13 cellular contexts compared by ENCODE assay signal in the genomic region with DNA sequence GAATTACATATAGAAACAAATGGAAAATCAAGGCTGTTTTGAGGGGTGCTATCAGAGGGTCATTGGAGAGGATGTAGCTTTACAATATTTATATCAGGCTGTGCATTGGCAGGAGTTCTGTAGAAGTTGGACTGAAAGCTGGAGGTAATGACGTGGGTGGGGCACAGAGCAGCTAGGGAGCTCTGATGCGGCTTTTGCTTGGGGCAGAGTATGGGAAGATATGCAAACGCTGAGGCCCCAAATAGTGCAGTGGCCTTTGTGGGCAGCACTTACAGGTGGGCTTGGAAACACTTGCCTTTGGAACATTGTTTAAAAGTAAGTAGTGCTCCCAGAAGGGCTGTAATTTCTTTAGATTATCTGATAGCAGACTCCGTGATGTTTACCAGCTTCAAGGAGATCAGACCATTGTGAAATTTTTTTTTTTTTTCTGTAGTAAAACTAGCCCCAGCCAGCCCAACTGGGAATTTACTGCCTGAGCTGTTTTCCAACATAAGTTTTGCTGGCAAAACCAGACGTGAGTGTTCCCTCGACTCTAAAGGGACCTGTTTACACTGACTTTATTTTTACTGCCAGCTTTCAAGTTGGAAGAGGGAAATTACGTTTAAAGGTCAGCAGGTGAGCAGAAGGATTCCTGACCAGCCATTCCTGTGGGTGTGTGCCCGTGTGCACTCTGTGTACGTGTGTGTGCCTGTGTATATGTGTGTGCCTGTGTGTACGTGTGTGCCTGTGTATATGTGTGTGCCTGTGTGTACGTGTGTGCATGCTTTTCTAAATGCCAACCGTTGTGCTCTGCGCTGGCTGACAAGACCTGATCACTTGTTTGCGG. TPM values are rescaled to one million over a fixed set of nuclear protein-coding genes. Genes with fewer than 3 reads are reported as not detected.
DNase-seq lines count a peak whose midpoint lies in the region; ATAC-seq and TF ChIP-seq lines count a peak whose summit lies in the region.
"Had no signal": no experiment of that assay in that cellular context is flagged by ENCODE, and none has a peak within 500 bp of the region (broad histone marks: within the 10 kb centered on the region; RNA-seq: fewer than 3 reads in every experiment).

TSS of gene MAB21L3 (plus strand) at position 204 of the 826 bp plus-strand sequence. CDS start 1,217 bp downstream, outside the sequence.

- no peak within 1 kb of the TSS for H3K9ac ChIP-seq in IMR-90 (ENCODE audit: low read depth, low read length)

- dilution Hi-C loops in IMR-90 (cut with HindIII; ENCODE audit: low sequenced_read_pairs, unreplicated experiment), result no loop called here

- no peak within 1 kb of the TSS for H3K23ac ChIP-seq in IMR-90 (ENCODE audit: low read depth, low read length)

- no peak within 1 kb of the TSS for H4K5ac ChIP-seq in IMR-90 (ENCODE audit: low read depth, low read length)

- H3K14ac ChIP-seq in IMR-90 (replicated peaks; ENCODE audit: low read depth, low read length), result no peak within 1 kb of the TSS

- no peak within 1 kb of the TSS for H2BK5ac ChIP-seq in IMR-90 (ENCODE audit: low read depth, low read length, poor library complexity, severe bottlenecking)

- TF ChIP-seq POLR2A in IMR-90 (IDR thresholded peaks at IDR 0.05; ENCODE audit: low read depth, low read length) (no peak), right lobe of liver (IDR thresholded peaks at IDR 0.05) (no peak)

- no peaks in the 10 kb centered on the region for H3K9me3 ChIP-seq in IMR-90 (ENCODE audit: control insufficient read depth, insufficient read depth, low read length)
- no peaks in the 10 kb centered on the region for H3K9me3 ChIP-seq in right lobe of liver
- H3K9me3 ChIP-seq: gastroesophageal sphincter had no signal

- POLR2A ChIA-PET in GM10248 (lab: Yijun Ruan, JAX) (no interaction called here), IMR-90 (lab: Charles Lee; ENCODE audit: unreplicated experiment) (no interaction called here)

- peaks cover 3% of the 10 kb centered on the region; the same call in 1 of the 2 replicates for H4K20me1 ChIP-seq in IMR-90 (ENCODE audit: insufficient read depth, low read length)

- no peak within 1 kb of the TSS for H2AK9ac ChIP-seq in IMR-90 (replicated peaks; ENCODE audit: low read depth, low read length, poor library complexity)

- no peak within 1 kb of the TSS for H2AFZ ChIP-seq in IMR-90 (replicated peaks; ENCODE audit: low read length, poor library complexity)

- H3K4me2 ChIP-seq in IMR-90 (ENCODE audit: low read depth, low read length), result no peak within 1 kb of the TSS; the same call in 1 of the 2 replicates

- H3K9me1 ChIP-seq in IMR-90 (ENCODE audit: insufficient read depth, low read length), result peaks cover 8% of the 10 kb centered on the region; the same call in 1 of the 2 replicates

- H3K4ac ChIP-seq in IMR-90 (ENCODE audit: low read depth, low read length), result peak within 1 kb of the TSS; percentile 10; the same call in 1 of the 2 replicates

- H3K4me1 ChIP-seq in IMR-90 (ENCODE audit: control insufficient read depth, insufficient read depth, low read length) (peaks cover 12% of the 10 kb centered on the region), right lobe of liver (peaks cover 0 to 11% (median 4%) of the 10 kb centered on the region in 4 donors)
- H3K4me1 ChIP-seq: gastroesophageal sphincter had no signal

- H3K27me3 ChIP-seq in IMR-90 (ENCODE audit: control insufficient read depth, insufficient read depth, low read length) (no peaks in the 10 kb centered on the region), right lobe of liver (no peaks in the 10 kb centered on the region)
- H3K27me3 ChIP-seq: gastroesophageal sphincter had no signal

- BruUV-seq in IMR-90 (replicated peaks; lab: Mats Ljungman, UMichigan), result no TSS peak

- in situ Hi-C loops in IMR-90 (cut with MboI; ENCODE audit: low sequenced_read_pairs), result no loop called here

- DNase-seq in GM10248 (ENCODE audit: extremely low spot score) (peak; percentile 29), IMR-90 (no peak), right lobe of liver (no peak), NOMO-1 (lab: John Stamatoyannopoulos, UW; ENCODE audit: unreplicated experiment in 2 of 2) (no peak), NOMO-1 treated with dmso at 0.1 percent for 144 hours (lab: John Stamatoyannopoulos, UW; ENCODE audit: unreplicated experiment) (no peak), germinal center (ENCODE audit: low spot score) (no peak)
- DNase-seq: CD4-positive, alpha-beta memory T cell had no signal

- 47% methylated on average over 3 of the region's 14 CpGs; no CpG with 5 or more reads in 1 of the 2 experiments for whole genome bisulfite sequencing in IMR-90 (ENCODE audit: extremely low coverage in 2 of 2, insufficient read length in 1 of 2), 2 experiments
- WGBS in right lobe of liver (ENCODE audit: insufficient coverage, low coverage, low lambda C conversion rate, missing lambda C conversion rate), result 39% methylated on average over 12 of the region's 14 CpGs

- no peak within 1 kb of the TSS; the same call in 1 of the 2 replicates for H4K91ac ChIP-seq in IMR-90 (ENCODE audit: insufficient read depth, low read depth, low read length)

- H2AK5ac ChIP-seq in IMR-90 (ENCODE audit: low read depth, low read length), result peak within 1 kb of the TSS; percentile 64; the same call in 1 of the 2 replicates

- H3K36me3 ChIP-seq in IMR-90 (ENCODE audit: control insufficient read depth, insufficient read depth, low read length) (no peaks in the 10 kb centered on the region), right lobe of liver (no peaks in the 10 kb centered on the region)
- H3K36me3 ChIP-seq: gastroesophageal sphincter had no signal

- no peak within 1 kb of the TSS for H3K56ac ChIP-seq in IMR-90 (ENCODE audit: extremely low read depth, insufficient read depth, low read length)

- no peak within 1 kb of the TSS for H2BK15ac ChIP-seq in IMR-90 (ENCODE audit: low read depth, low read length)

- ATAC-seq in GM21619 (IDR thresholded peaks at IDR 0.05; ENCODE audit: unreplicated experiment) (peak; percentile 62), IMR-90 (ENCODE audit: low read depth) (no peak), right lobe of liver (peak; percentile 64 to 81 (median 76)), GM18519 (IDR thresholded peaks at IDR 0.05; ENCODE audit: low FRiP score, unreplicated experiment) (no peak)
- ATAC-seq: gastroesophageal sphincter, Panc1 had no signal

- H2BK20ac ChIP-seq in IMR-90 (ENCODE audit: low read depth, low read length), result 0 out of 2 replicates have a peak within 1 kb of the TSS, but pooled peaks have one; percentile 43

- no peak within 1 kb of the TSS for H3K18ac ChIP-seq in IMR-90 (ENCODE audit: low read depth, low read length)

- TF ChIP-seq CTCF in GM10248 (IDR thresholded peaks at IDR 0.05; ENCODE audit: control extremely low read depth, extremely low read depth, low read depth, missing control alignments) (no peak), IMR-90 (conservative IDR thresholded peaks at IDR 0.05; ENCODE audit: low read depth, low read length) (no peak), right lobe of liver (IDR thresholded peaks at IDR 0.05) (no peak)

- CTCF ChIA-PET in GM10248 (lab: Yijun Ruan, JAX), result interaction anchor here (0.6 to 3.6 kb wide), 7 partner anchors 10 to 374 kb away, joined by 3 to 18 read pairs (median 3); no protein-coding TSS in a partner anchor
- CTCF ChIA-PET in IMR-90 (lab: Yijun Ruan, JAX), result interaction anchor here (0.7 kb wide), 1 partner anchor 458 kb away, joined by 4 read pairs; no protein-coding TSS in a partner anchor

- intact Hi-C loops in IMR-90 (cut with micrococcal nuclease), result no loop called here
- intact Hi-C loops in right lobe of liver (cut with DNase I), result no loop called here

- H2BK120ac ChIP-seq in IMR-90 (ENCODE audit: low read depth, low read length), result no peak within 1 kb of the TSS

- TF ChIP-seq RAD21 in IMR-90 (IDR thresholded peaks at IDR 0.05; ENCODE audit: low read length), result no peak

- no peak within 1 kb of the TSS for H4K8ac ChIP-seq in IMR-90 (ENCODE audit: low read depth in 2 of 2, low read length in 2 of 2)

- H3K79me1 ChIP-seq in IMR-90 (ENCODE audit: low read depth in 1 of 2, low read length in 2 of 2), result no peaks in the 10 kb centered on the region

- no peak within 1 kb of the TSS for H3K4me3 ChIP-seq in IMR-90 (ENCODE audit: insufficient read depth, low read depth, low read length)
- H3K4me3 ChIP-seq in right lobe of liver, result peak within 1 kb of the TSS in 1 of 3 donors; percentile 25
- H3K4me3 ChIP-seq: gastroesophageal sphincter had no signal

- H3K27ac ChIP-seq in IMR-90 (ENCODE audit: insufficient read depth, low read length), result no peak within 1 kb of the TSS
- peak within 1 kb of the TSS; percentile 66 to 74 (median 69) for H3K27ac ChIP-seq in right lobe of liver
- H3K27ac ChIP-seq: gastroesophageal sphincter, HL-60 had no signal

TF ChIP-seq in IMR-90, 13 proteins besides CTCF, POLR2A, EP300 and RAD21 (continues in another document):
- TF ChIP-seq NFE2L2 (IDR thresholded peaks at IDR 0.05; ENCODE audit: low read depth, low read length) (no peak), CEBPB (IDR thresholded peaks at IDR 0.05; ENCODE audit: low read depth, low read length) (no peak), SMC3 (IDR thresholded peaks at IDR 0.05; ENCODE audit: low read depth, low read length) (no peak), CHD1 (IDR thresholded peaks at IDR 0.05; ENCODE audit: low read depth, low read length) (no peak), RFX5 (IDR thresholded peaks at IDR 0.05; ENCODE audit: low read depth, low read length) (no peak), USF2 (IDR thresholded peaks at IDR 0.05; ENCODE audit: low read depth, low read length) (no peak), FOS (IDR thresholded peaks at IDR 0.05; ENCODE audit: low read depth, low read length) (no peak)
- TF ChIP-seq, protein P1, sequence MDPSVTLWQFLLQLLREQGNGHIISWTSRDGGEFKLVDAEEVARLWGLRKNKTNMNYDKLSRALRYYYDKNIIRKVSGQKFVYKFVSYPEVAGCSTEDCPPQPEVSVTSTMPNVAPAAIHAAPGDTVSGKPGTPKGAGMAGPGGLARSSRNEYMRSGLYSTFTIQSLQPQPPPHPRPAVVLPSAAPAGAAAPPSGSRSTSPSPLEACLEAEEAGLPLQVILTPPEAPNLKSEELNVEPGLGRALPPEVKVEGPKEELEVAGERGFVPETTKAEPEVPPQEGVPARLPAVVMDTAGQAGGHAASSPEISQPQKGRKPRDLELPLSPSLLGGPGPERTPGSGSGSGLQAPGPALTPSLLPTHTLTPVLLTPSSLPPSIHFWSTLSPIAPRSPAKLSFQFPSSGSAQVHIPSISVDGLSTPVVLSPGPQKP (IDR thresholded peaks at IDR 0.05; ENCODE audit: borderline replicate concordance, low read depth, low read length), result no peak

RNA-seq across cellular contexts. Expression of gene MAB21L3, which starts in this region (rescaled TPM):
- total RNA-seq in IMR-90 (2012; rRNA removed) (not detected in 2 replicates), right lobe of liver (1 to 10 TPM in 3 of 6 experiments, under 1 TPM in 3; 0.09 to 7.2 (median 1.1) TPM)
- not detected in 2 replicates for polyA plus RNA-seq in IMR-90 (2012; rRNA removed)
- not detected in 2 replicates for polyA plus RNA-seq in IMR-90 (2012; cell fraction: cytosol; rRNA removed)
- not detected in 2 replicates for polyA plus RNA-seq in IMR-90 (2012; cell fraction: nucleus; rRNA removed; ENCODE audit: low replicate concordance)
- total RNA-seq: activated T-helper 2 cell treated with anti-CD3 and anti-CD28 coated beads, Interferon-gamma antibody, Interleukin-2, Interleukin-4, amounts not matched to agents 10 μg/mL and 5 μg/mL and 100 μg/mL, durations not matched to agents 14 hours and 24 hours and 36 hours; CD4-positive, alpha-beta memory T cell had no signal
- polyA plus RNA-seq: CD4-positive, alpha-beta memory T cell had no signal

Comparison
In these comparisons a context has a peak if more than half of its experiments do, and no peak if none do; other contexts are left out.
1. ATAC-seq: peak in GM21619 (single experiment) and right lobe of liver (4 of 4); none in IMR-90 (single experiment) and GM18519 (single experiment).